In genomic region chr7:155425946-155426345, GRCh38 we compare ENCODE assay signal across 22 cellular contexts. TPM values are rescaled to one million over a fixed set of nuclear protein-coding genes. Genes with fewer than 3 reads are reported as not detected.
DNase-seq lines count a peak whose midpoint lies in the region; ATAC-seq, FAIRE-seq and TF ChIP-seq lines count a peak whose summit lies in the region.
"Had no signal": no experiment of that assay in that cellular context is flagged by ENCODE, and none has a peak within 500 bp of the region (broad histone marks: within the 10 kb centered on the region; RNA-seq: fewer than 3 reads in every experiment).

No MANE protein-coding gene starts in this region.

- no peaks in the 10 kb centered on the region for H3K4me1 ChIP-seq in kidney (ENCODE audit: control insufficient read depth in 1 of 2, insufficient read depth in 1 of 2, low read depth in 1 of 2, low read length in 2 of 2)
- H3K4me1 ChIP-seq: A549 had no signal

- H3K4me3 ChIP-seq in H7 (ENCODE audit: insufficient read depth, low read depth, low read length) (no peak overlapping the region), kidney (ENCODE audit: low read length in 2 of 2) (no peak overlapping the region)
- H3K4me3 ChIP-seq: A549 had no signal

- no peaks in the 10 kb centered on the region for H3K27me3 ChIP-seq in H7 (ENCODE audit: control insufficient read depth, insufficient read depth, low read length)

- no peaks in the 10 kb centered on the region for H3K9me3 ChIP-seq in kidney (ENCODE audit: control insufficient read depth in 1 of 2, low read length in 2 of 2)
- H3K9me3 ChIP-seq: A549 had no signal

- TF ChIP-seq POLR2A in GM18505 (IDR thresholded peaks at IDR 0.05; ENCODE audit: borderline replicate concordance, extremely low read depth, insufficient read depth, insufficient read length) = no peak

- H3K36me3 ChIP-seq in H7 (replicated peaks; ENCODE audit: control insufficient read depth, insufficient read depth, low read length) (no peaks in the 10 kb centered on the region), kidney (ENCODE audit: control insufficient read depth in 1 of 2, insufficient read depth in 2 of 2, low read length in 2 of 2) (no peaks in the 10 kb centered on the region)

- no peak for TF ChIP-seq CTCF in kidney (IDR thresholded peaks at IDR 0.05; ENCODE audit: borderline replicate concordance, extremely low read depth, insufficient read depth)

- H3K27ac ChIP-seq in kidney (ENCODE audit: low read depth in 2 of 2, low read length in 2 of 2) = no peak overlapping the region
- H3K27ac ChIP-seq: 22Rv1, A549 had no signal

- DNase-seq in H7 (peak; percentile 27), kidney (peak; percentile 29), retina (peak; percentile 69), A172 (ENCODE audit: low spot score) (no peak)
- no peak for DNase-seq in activated CD8-positive, alpha-beta memory T cell treated with anti-CD3 and anti-CD28 coated beads, Interleukin-2, amount 50 U/mL, for 48 hours
- DNase-seq: ACHN; C1 segment of cervical spinal cord; Calu3; CD4-positive, alpha-beta memory T cell; COR-L47; DMS53; DMS79 treated with DMSO at 0.1 percent for 48 hours; GF-D8; GOT3; HCEC 1CT had no signal

- FAIRE-seq in kidney (lab: Jason Lieb, UNC) = no peak
- FAIRE-seq: A549, GM12891, H54 had no signal

- no peak for ATAC-seq in GM18505 (IDR thresholded peaks at IDR 0.05; ENCODE audit: unreplicated experiment)

- intact Hi-C loops in kidney (cut with DNase I) = no loop called here

- no peak overlapping the region for H3K9ac ChIP-seq in kidney (ENCODE audit: low read length in 2 of 2)

RNA-seq across cellular contexts. Expression of gene EN2, which starts 32.0 kb away (rescaled TPM):
- 0.04 TPM in 1 of 2 replicates, not detected in the other for total RNA-seq in H7 (2014; rRNA removed; shearing (Covaris generic))
- 0.13 TPM for total RNA-seq in kidney
- not detected for polyA plus RNA-seq in kidney (ENCODE audit: insufficient read depth, low read depth, low replicate concordance)
- total RNA-seq in A172 (2014; rRNA removed; shearing (Covaris generic)) = not detected in 2 replicates
- total RNA-seq: CD4-positive, alpha-beta memory T cell; G401 had no signal
- polyA plus RNA-seq: BJ; CD4-positive, alpha-beta memory T cell had no signal

Comparison
In these comparisons a context has a peak if more than half of its experiments do, and no peak if none do; other contexts are left out.
1. DNase-seq: peak in H7 (single experiment), kidney (single experiment) and retina (single experiment); none in activated CD8-positive, alpha-beta memory T cell treated with anti-CD3 and anti-CD28 coated beads, Interleukin-2, amount 50 U/mL, for 48 hours (single experiment) and A172 (single experiment).